ENCODE assay signal across 8 cellular contexts in genomic region chr1:25520446-25521061, GRCh38. TPM values are rescaled to one million over a fixed set of nuclear protein-coding genes. Genes with fewer than 3 reads are reported as not detected.
A peak's percentile ranks its signal among the peaks of the same experiment; 100 is the strongest.
DNase-seq lines count a peak whose midpoint lies in the region; ATAC-seq and TF ChIP-seq lines count a peak whose summit lies in the region.

No MANE protein-coding gene starts in this region.

- no peak overlapping the region for H3K27ac ChIP-seq in sigmoid colon

- H3K9me3 ChIP-seq in Caco-2, result no peaks in the 10 kb centered on the region
- H3K9me3 ChIP-seq in sigmoid colon, result peaks cover 0 to 3% (median 0%) of the 10 kb centered on the region in 4 donors

- no peak overlapping the region for H3K4me3 Mint-ChIP-seq in Caco-2 (ENCODE audit: unreplicated experiment)
- H3K4me3 Mint-ChIP-seq in activated naive CD8-positive, alpha-beta T cell, result no peak overlapping the region

- no peaks in the 10 kb centered on the region for H3K4me1 ChIP-seq in Caco-2
- no peaks in the 10 kb centered on the region for H3K4me1 ChIP-seq in sigmoid colon

- DNase-seq in Caco-2, result peak in 1 of 2 experiments; percentile 57
- DNase-seq in KBM-7, result peak; percentile 50
- DNase-seq in SKM-1 treated with dmso at 0.1 percent for 144 hours (lab: John Stamatoyannopoulos, UW; ENCODE audit: unreplicated experiment), result peak; percentile 35
- peak; percentile 75 for DNase-seq in left cardiac atrium
- peak; percentile 84 for DNase-seq in sigmoid colon

- H3K9me3 Mint-ChIP-seq in Caco-2 (ENCODE audit: unreplicated experiment), result peaks cover 8% of the 10 kb centered on the region
- H3K9me3 Mint-ChIP-seq in activated naive CD8-positive, alpha-beta T cell (ENCODE audit: low read depth), result no peaks in the 10 kb centered on the region

- no TSS peak for BruUV-seq in Caco-2 (replicated peaks; lab: Mats Ljungman, UMichigan)

- TF ChIP-seq CTCF in Caco-2 (IDR thresholded peaks at IDR 0.05; ENCODE audit: insufficient read depth in 1 of 2, low read depth in 1 of 2, low read length in 1 of 2, severe bottlenecking in 1 of 2, unreplicated experiment in 1 of 2), result peak; percentile 65 to 72
- peak; percentile 59 to 79 (median 73) for TF ChIP-seq CTCF in sigmoid colon (IDR thresholded peaks at IDR 0.05)

- H3K27me3 Mint-ChIP-seq in Caco-2 (ENCODE audit: insufficient read depth, unreplicated experiment), result no peaks in the 10 kb centered on the region
- H3K27me3 Mint-ChIP-seq in activated naive CD8-positive, alpha-beta T cell, result no peaks in the 10 kb centered on the region

- H3K36me3 Mint-ChIP-seq in Caco-2 (ENCODE audit: insufficient read depth, unreplicated experiment), result no peaks in the 10 kb centered on the region
- H3K36me3 Mint-ChIP-seq in activated naive CD8-positive, alpha-beta T cell, result no peaks in the 10 kb centered on the region

- WGBS in sigmoid colon, 2 donors, result 4 to 19% methylated on average over 4 of the region's 4 CpGs

- no peaks in the 10 kb centered on the region for H3K36me3 ChIP-seq in Caco-2 (ENCODE audit: control insufficient read depth, insufficient read depth, low read length)
- H3K36me3 ChIP-seq in sigmoid colon, result no peaks in the 10 kb centered on the region

- TF ChIP-seq POLR2A in sigmoid colon (IDR thresholded peaks at IDR 0.05), result no peak

- intact Hi-C loops in Caco-2 (cut with micrococcal nuclease; ENCODE audit: unreplicated experiment), result loop anchor here (1.0 kb wide), 2 partner anchors 16 to 78 kb away; no protein-coding TSS in a partner anchor
- intact Hi-C loops in left cardiac atrium (cut with DNase I), result loop anchor here (5.0 to 10.0 kb wide), 2 partner anchors 116 to 118 kb away; no protein-coding TSS in a partner anchor
- intact Hi-C loops in sigmoid colon (cut with DNase I), result loop anchor here (5.0 kb wide), 1 partner anchor 118 kb away; no protein-coding TSS in a partner anchor

- CTCF ChIA-PET in Caco-2 (lab: Charles Lee), result interaction anchor here (0.7 to 2.2 kb wide), 3 partner anchors 17 to 263 kb away, joined by 3 to 12 read pairs (median 3); no protein-coding TSS in a partner anchor

- TF ChIP-seq EP300 in sigmoid colon (IDR thresholded peaks at IDR 0.05), result no peak

- H3K27me3 ChIP-seq in Caco-2 (replicated peaks; ENCODE audit: control insufficient read depth, insufficient read depth, low read length) (no peaks in the 10 kb centered on the region), sigmoid colon (peaks cover 0 to 2% (median 0%) of the 10 kb centered on the region in 3 donors)

- POLR2A ChIA-PET in Caco-2 (lab: Charles Lee), result no interaction called here

- H3K27ac Mint-ChIP-seq in Caco-2 (ENCODE audit: unreplicated experiment), result no peak overlapping the region
- peak overlapping the region; percentile 19 for H3K27ac Mint-ChIP-seq in activated naive CD8-positive, alpha-beta T cell

- no peak overlapping the region for H3K4me3 ChIP-seq in Caco-2 (ENCODE audit: low read depth, low read length)
- H3K4me3 ChIP-seq in sigmoid colon, result no peak overlapping the region

- H3K4me1 Mint-ChIP-seq in Caco-2 (ENCODE audit: low read depth, unreplicated experiment), result no peaks in the 10 kb centered on the region
- peaks cover 10% of the 10 kb centered on the region for H3K4me1 Mint-ChIP-seq in activated naive CD8-positive, alpha-beta T cell (ENCODE audit: low read depth)

- in situ Hi-C loops in KBM-7 (cut with MboI; ENCODE audit: low pct_unique_long_range_greater_than_20kb, low sequenced_read_pairs), result no loop called here

- ATAC-seq in left cardiac atrium (no peak), HG03342 (IDR thresholded peaks at IDR 0.05; ENCODE audit: unreplicated experiment) (no peak), GM18517 (IDR thresholded peaks at IDR 0.05; ENCODE audit: unreplicated experiment) (no peak)

RNA-seq across cellular contexts. Expression of gene LDLRAP1, which starts 22.9 kb away (rescaled TPM):
- total RNA-seq in Caco-2 (2022) (14.5 TPM in 2 replicates), left cardiac atrium (10 to 100 TPM in 1 of 2 donors, 1 to 10 TPM in 1; 9.5 to 10.3 TPM), sigmoid colon (10 to 100 TPM in 2 of 4 donors, 1 to 10 TPM in 2; 9.1 to 17.4 (median 10.3) TPM)
- 10 to 100 TPM; 25.9 to 35.8 (median 30.0) TPM for polyA plus RNA-seq in sigmoid colon
